In the genomic region with DNA sequence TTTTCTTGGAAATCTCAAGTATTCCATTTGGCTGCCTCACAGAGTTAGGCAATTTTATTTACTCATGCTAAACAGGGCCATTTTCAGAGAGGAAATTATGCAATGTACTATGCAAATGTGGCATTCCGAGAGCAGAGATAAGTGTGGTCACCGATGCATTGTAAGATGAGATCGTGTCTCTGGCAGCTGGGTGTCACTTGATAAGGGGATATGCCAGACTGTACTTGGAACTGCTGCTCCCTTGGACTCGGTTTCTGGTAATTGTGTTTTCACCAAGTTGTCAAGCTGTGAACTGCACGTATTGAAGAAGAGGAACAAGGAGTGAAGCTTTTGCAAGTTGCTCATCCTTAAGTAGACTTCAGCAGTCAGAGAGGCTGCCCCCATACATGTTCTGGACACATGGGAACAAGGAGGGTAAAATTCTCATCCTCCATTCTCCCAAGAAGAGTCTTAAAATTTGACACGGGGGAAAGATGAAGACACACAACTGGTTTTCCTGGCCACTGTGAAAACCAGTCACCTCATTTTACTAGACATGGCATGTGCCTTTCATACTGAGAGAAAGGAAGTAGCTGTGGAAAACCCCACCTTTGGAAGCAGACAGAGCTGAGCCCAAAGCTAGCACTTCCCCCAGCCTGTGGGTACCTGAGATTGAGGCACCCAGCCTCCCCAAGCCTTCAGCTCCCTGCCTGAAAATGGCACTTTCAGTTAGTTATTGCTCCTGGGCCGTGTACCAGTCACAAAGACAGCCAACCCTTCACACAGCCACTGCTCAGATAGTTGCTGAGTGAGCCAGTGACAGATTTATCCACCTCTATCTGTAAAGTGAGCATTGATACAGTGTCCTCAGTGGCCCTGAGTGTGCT, we compare ENCODE assay signal across 8 cellular contexts.
DNase-seq lines count a peak whose midpoint lies in the region; ATAC-seq and TF ChIP-seq lines count a peak whose summit lies in the region.

No MANE protein-coding gene starts in this region.

- no peaks in the 10 kb centered on the region for H3K9me3 ChIP-seq in A673 (ENCODE audit: low read depth, low read length, poor library complexity, severe bottlenecking)
- H3K9me3 ChIP-seq in skeletal muscle satellite cell (replicated peaks; ENCODE audit: low read length): no peaks in the 10 kb centered on the region

- peak overlapping the region; percentile 64 for H3K4me2 ChIP-seq in skeletal muscle satellite cell (ENCODE audit: low read length)

- peak overlapping the region; percentile 91 for H3K27ac Mint-ChIP-seq in activated T-cell treated with anti-CD3 and anti-CD28 coated beads, Interleukin-2, amount 50 U/mL, for 72 hours
- H3K27ac Mint-ChIP-seq in glutamatergic neuron (ENCODE audit: unreplicated experiment): peak overlapping the region; percentile 34

- no peaks in the 10 kb centered on the region for H3K27me3 Mint-ChIP-seq in activated T-cell treated with anti-CD3 and anti-CD28 coated beads, Interleukin-2, amount 50 U/mL, for 72 hours (ENCODE audit: low read depth)
- no peaks in the 10 kb centered on the region for H3K27me3 Mint-ChIP-seq in glutamatergic neuron (ENCODE audit: unreplicated experiment)

- CTCF ChIA-PET in A673 (lab: Charles Lee): interaction anchor here (0.9 kb wide), 1 partner anchor 142 kb away, joined by 3 read pairs; no protein-coding TSS in a partner anchor

- peaks cover 5 to 7% of the 10 kb centered on the region in 2 donors for H3K36me3 Mint-ChIP-seq in activated T-cell treated with anti-CD3 and anti-CD28 coated beads, Interleukin-2, amount 50 U/mL, for 72 hours (ENCODE audit: insufficient read depth in 2 of 2)
- H3K36me3 Mint-ChIP-seq in glutamatergic neuron (ENCODE audit: unreplicated experiment): no peaks in the 10 kb centered on the region

- H3K36me3 ChIP-seq in A673 (ENCODE audit: insufficient read depth, low read length, poor library complexity, severe bottlenecking) (no peaks in the 10 kb centered on the region), skeletal muscle satellite cell (ENCODE audit: insufficient read depth, low read length) (no peaks in the 10 kb centered on the region)

- H3K4me1 Mint-ChIP-seq in activated T-cell treated with anti-CD3 and anti-CD28 coated beads, Interleukin-2, amount 50 U/mL, for 72 hours (ENCODE audit: low read depth): peaks cover 79% of the 10 kb centered on the region
- peaks cover 25% of the 10 kb centered on the region for H3K4me1 Mint-ChIP-seq in glutamatergic neuron (ENCODE audit: low read depth, unreplicated experiment)

- TF ChIP-seq CTCF in A673 (conservative IDR thresholded peaks at IDR 0.05; ENCODE audit: low read depth, low read length) (no peak), glutamatergic neuron (IDR thresholded peaks at IDR 0.05; ENCODE audit: partially characterized antibody, unreplicated experiment) (no peak)

- peak; percentile 79 for ATAC-seq in GM18517 (IDR thresholded peaks at IDR 0.05; ENCODE audit: unreplicated experiment)
- ATAC-seq in HG02970 (IDR thresholded peaks at IDR 0.05; ENCODE audit: low FRiP score, unreplicated experiment): peak; percentile 40
- ATAC-seq in activated T-cell treated with anti-CD3 and anti-CD28 coated beads, Interleukin-2, amount 50 U/mL, for 72 hours (replicated peaks in 1 of 2): peak; percentile 53 to 59

- peak overlapping the region; percentile 59 for H3K27ac ChIP-seq in A673 (ENCODE audit: low read depth, low read length, poor library complexity, severe bottlenecking)

- intact Hi-C loops in A673 (cut with micrococcal nuclease; ENCODE audit: unreplicated experiment): loop anchor here (1.0 kb wide), 1 partner anchor 31 kb away; no protein-coding TSS in a partner anchor

- no peaks in the 10 kb centered on the region for H3K9me3 Mint-ChIP-seq in activated T-cell treated with anti-CD3 and anti-CD28 coated beads, Interleukin-2, amount 50 U/mL, for 72 hours
- peaks cover 2% of the 10 kb centered on the region for H3K9me3 Mint-ChIP-seq in glutamatergic neuron (ENCODE audit: unreplicated experiment)

- BruUV-seq in A673 (replicated peaks; lab: Mats Ljungman, UMichigan): no TSS peak

- no peaks in the 10 kb centered on the region for H3K27me3 ChIP-seq in A673 (replicated peaks; ENCODE audit: insufficient read depth, low read depth, low read length, poor library complexity)
- no peaks in the 10 kb centered on the region for H3K27me3 ChIP-seq in skeletal muscle satellite cell (ENCODE audit: control insufficient read depth, insufficient read depth, low read length)

- POLR2A ChIA-PET in A673 (lab: Charles Lee; ENCODE audit: low non-redundant PET): no interaction called here

- H3K4me1 ChIP-seq in A673 (ENCODE audit: insufficient read depth, low read length, poor library complexity, severe bottlenecking) (peaks cover 30% of the 10 kb centered on the region), skeletal muscle satellite cell (ENCODE audit: control insufficient read depth, insufficient read depth, low read length) (peaks cover 34% of the 10 kb centered on the region)

- no peak overlapping the region for H3K4me3 ChIP-seq in A673 (ENCODE audit: low read depth, low read length, poor library complexity, severe bottlenecking)
- no peak overlapping the region for H3K4me3 ChIP-seq in skeletal muscle satellite cell (ENCODE audit: low read length)

- DNase-seq in A673 (ENCODE audit: low spot score) (peak; percentile 95), NCI-H2107 treated with DMSO at 0.1 percent for 48 hours (lab: John Stamatoyannopoulos, UW; ENCODE audit: unreplicated experiment) (peak; percentile 85), glutamatergic neuron (no peak), COR-L47 (lab: John Stamatoyannopoulos, UW) (no peak)
- DNase-seq in activated T-cell treated with anti-CD3 and anti-CD28 coated beads, Interleukin-2, amount 50 U/mL, for 72 hours: peak; percentile 44 to 49

- H3K4me3 Mint-ChIP-seq in activated T-cell treated with anti-CD3 and anti-CD28 coated beads, Interleukin-2, amount 50 U/mL, for 72 hours: peak overlapping the region; percentile 53 to 82
- H3K4me3 Mint-ChIP-seq in glutamatergic neuron (ENCODE audit: unreplicated experiment): no peak overlapping the region

- no peak overlapping the region for H3K9ac ChIP-seq in skeletal muscle satellite cell (ENCODE audit: low read depth, low read length)

Comparison
In these comparisons a context has a peak if more than half of its experiments do, and no peak if none do; other contexts are left out.
1. DNase-seq: peak in A673 (single experiment), NCI-H2107 treated with DMSO at 0.1 percent for 48 hours (single experiment) and activated T-cell treated with anti-CD3 and anti-CD28 coated beads, Interleukin-2, amount 50 U/mL, for 72 hours (2 of 2); none in glutamatergic neuron (single experiment) and COR-L47 (single experiment).
2. Peak in every context shown above with its lines, with median percentiles within 50 percentile points of each other: ATAC-seq.